22 cellular contexts compared by ENCODE assay signal in genomic region chr6:8918196-8918595, GRCh38.
"Had no signal": no experiment of that assay in that cellular context is flagged by ENCODE, and none has a peak within 500 bp of the region (broad histone marks: within the 10 kb centered on the region; RNA-seq: fewer than 3 reads in every experiment).

No MANE protein-coding gene starts in this region.

- H3K4me3 ChIP-seq: coronary artery, dorsolateral prefrontal cortex, esophagus muscularis mucosa, gastroesophageal sphincter, heart left ventricle, hepatocyte, left lung, lower lobe of right lung, mucosa of descending colon had no signal

- H3K9me3 ChIP-seq: esophagus muscularis mucosa, left lung, lower lobe of right lung, mucosa of descending colon had no signal

- H3K27me3 ChIP-seq: dorsolateral prefrontal cortex, esophagus muscularis mucosa, foreskin keratinocyte, gastroesophageal sphincter, heart left ventricle, hepatocyte, left lung had no signal

- H3K27ac ChIP-seq: coronary artery, dorsolateral prefrontal cortex, esophagus muscularis mucosa, foreskin keratinocyte, gastroesophageal sphincter, heart left ventricle, hepatocyte, left lung, lower lobe of right lung had no signal

- H3K36me3 ChIP-seq: esophagus muscularis mucosa, gastroesophageal sphincter, heart left ventricle, left lung, lower lobe of right lung had no signal

- H3K79me2 ChIP-seq: hepatocyte had no signal

- FAIRE-seq: colon, endothelial cell of umbilical vein had no signal

- H3K4me1 ChIP-seq: esophagus muscularis mucosa, foreskin keratinocyte, gastroesophageal sphincter, heart left ventricle, left lung, lower lobe of right lung had no signal

- H2AFZ ChIP-seq: hepatocyte had no signal

- ATAC-seq: foreskin keratinocyte, gastroesophageal sphincter, heart left ventricle, left cardiac atrium, left lung, left ventricle myocardium superior, lower lobe of right lung, mucosa of descending colon had no signal

- DNase-seq: dermis blood vessel endothelial cell; dorsolateral prefrontal cortex; effector CD4-positive, alpha-beta T cell; effector memory CD4-positive, alpha-beta T cell; foreskin keratinocyte; heart left ventricle; hypothalamus; immature natural killer cell; islet precursor cell; left cardiac atrium; left lung; left ventricle myocardium superior; lower lobe of right lung; mesenchymal stem cell; mucosa of descending colon; naive B cell had no signal

- H3K4me2 ChIP-seq: hepatocyte had no signal
